In genomic region chr6:149473080-149474052, GRCh38 we compare ENCODE assay signal across 11 cellular contexts. TPM values are rescaled to one million over a fixed set of nuclear protein-coding genes. Genes with fewer than 3 reads are reported as not detected.
DNase-seq lines count a peak whose midpoint lies in the region; FAIRE-seq and TF ChIP-seq lines count a peak whose summit lies in the region.
"Had no signal": no experiment of that assay in that cellular context is flagged by ENCODE, and none has a peak within 500 bp of the region (broad histone marks: within the 10 kb centered on the region; RNA-seq: fewer than 3 reads in every experiment).

No MANE protein-coding gene starts in this region.

- H3K9me3 Mint-ChIP-seq in neural progenitor cell = no peaks in the 10 kb centered on the region

- H3K27me3 ChIP-seq in neural progenitor cell = no peaks in the 10 kb centered on the region

- H3F3A ChIP-seq in neural progenitor cell (ENCODE audit: low read depth) = no peaks in the 10 kb centered on the region

- H3K36me3 ChIP-seq in neural progenitor cell = no peaks in the 10 kb centered on the region
- no peaks in the 10 kb centered on the region for H3K36me3 ChIP-seq in kidney (ENCODE audit: control insufficient read depth in 1 of 2, insufficient read depth in 2 of 2, low read length in 2 of 2)

- H4K20me1 ChIP-seq in neural progenitor cell (ENCODE audit: low read depth) = no peaks in the 10 kb centered on the region

- H3K9ac ChIP-seq in neural progenitor cell = no peak overlapping the region
- no peak overlapping the region for H3K9ac ChIP-seq in kidney (ENCODE audit: low read length in 2 of 2)

- H3K27ac Mint-ChIP-seq in neural progenitor cell = no peak overlapping the region

- H3K4me3 ChIP-seq in neural progenitor cell (no peak overlapping the region), kidney (ENCODE audit: low read length in 2 of 2) (no peak overlapping the region)

- peaks cover 2% of the 10 kb centered on the region for H3K27me3 Mint-ChIP-seq in neural progenitor cell (ENCODE audit: insufficient read depth, low read depth)

- intact Hi-C loops in kidney (cut with DNase I) = no loop called here

- no peak for FAIRE-seq in kidney (lab: Jason Lieb, UNC)

- TF ChIP-seq CTCF in neural progenitor cell (IDR thresholded peaks at IDR 0.05) (no peak), kidney (IDR thresholded peaks at IDR 0.05; ENCODE audit: borderline replicate concordance, extremely low read depth, insufficient read depth) (no peak)

- H3K4me1 Mint-ChIP-seq in neural progenitor cell = peaks cover 11% of the 10 kb centered on the region

- DNase-seq in DMS153 treated with DMSO at 0.1 percent for 48 hours (lab: John Stamatoyannopoulos, UW; ENCODE audit: unreplicated experiment) (peak; percentile 11), DMS153 (lab: John Stamatoyannopoulos, UW) (no peak), HT1080 (ENCODE audit: low read depth) (peak; percentile 31), amniotic epithelial cell (ENCODE audit: low read depth) (peak; percentile 52), neural progenitor cell (ENCODE audit: low spot score) (peak; percentile 59), kidney (no peak), ACHN (no peak), NAMALWA (ENCODE audit: low spot score) (no peak)
- DNase-seq: 8988T, dermis blood vessel endothelial cell, IMR-90 had no signal

- H3K4me1 ChIP-seq in neural progenitor cell (peaks cover 9% of the 10 kb centered on the region), kidney (ENCODE audit: control insufficient read depth in 1 of 2, insufficient read depth in 1 of 2, low read depth in 1 of 2, low read length in 2 of 2) (no peaks in the 10 kb centered on the region)

- in situ Hi-C loops in ACHN (cut with HindIII; ENCODE audit: low pct_ligation_motif_present, low pct_unique_long_range_greater_than_20kb, low sequenced_read_pairs) = no loop called here

- peak overlapping the region; percentile 35 for H3K4me2 ChIP-seq in neural progenitor cell

- H2AFZ ChIP-seq in neural progenitor cell (replicated peaks) = peak overlapping the region; percentile 50

- no peaks in the 10 kb centered on the region for H3K79me2 ChIP-seq in neural progenitor cell (ENCODE audit: low read depth)

- H3K27ac ChIP-seq in neural progenitor cell = no peak overlapping the region
- H3K27ac ChIP-seq in kidney (ENCODE audit: low read depth in 2 of 2, low read length in 2 of 2) = no peak overlapping the region

- H3K9me3 ChIP-seq in neural progenitor cell (ENCODE audit: low read depth) (no peaks in the 10 kb centered on the region), kidney (ENCODE audit: control insufficient read depth in 1 of 2, low read length in 2 of 2) (no peaks in the 10 kb centered on the region)

- H3K36me3 Mint-ChIP-seq in neural progenitor cell = no peaks in the 10 kb centered on the region

- H3K4me3 Mint-ChIP-seq in neural progenitor cell = no peak overlapping the region

RNA-seq across cellular contexts. Expression of gene ZC3H12D, which starts 11.4 kb away (rescaled TPM):
- 0.07 and 0.16 TPM in 2 replicates for total RNA-seq in HT1080 (2014; rRNA removed; shearing (Covaris generic))
- 0.02 TPM in 2 replicates for polyA plus RNA-seq in HT1080 (2015; cell fraction: cytosol; rRNA removed)
- 0.02 and 0.09 TPM in 2 replicates for polyA plus RNA-seq in HT1080 (2015; cell fraction: nucleus; rRNA removed)
- total RNA-seq in neural progenitor cell (ENCODE audit: low replicate concordance) (0.03 TPM in 1 of 2 replicates, not detected in the other), kidney (3.7 TPM)
- 0.82 TPM for polyA plus RNA-seq in kidney (ENCODE audit: insufficient read depth, low read depth, low replicate concordance)

Comparison
In these comparisons a context has a peak if more than half of its experiments do, and no peak if none do; other contexts are left out.
1. DNase-seq: peak in DMS153 treated with DMSO at 0.1 percent for 48 hours (single experiment), HT1080 (single experiment), amniotic epithelial cell (single experiment) and neural progenitor cell (single experiment); none in DMS153 (single experiment), kidney (single experiment), ACHN (single experiment) and NAMALWA (single experiment).